In the genomic region with DNA sequence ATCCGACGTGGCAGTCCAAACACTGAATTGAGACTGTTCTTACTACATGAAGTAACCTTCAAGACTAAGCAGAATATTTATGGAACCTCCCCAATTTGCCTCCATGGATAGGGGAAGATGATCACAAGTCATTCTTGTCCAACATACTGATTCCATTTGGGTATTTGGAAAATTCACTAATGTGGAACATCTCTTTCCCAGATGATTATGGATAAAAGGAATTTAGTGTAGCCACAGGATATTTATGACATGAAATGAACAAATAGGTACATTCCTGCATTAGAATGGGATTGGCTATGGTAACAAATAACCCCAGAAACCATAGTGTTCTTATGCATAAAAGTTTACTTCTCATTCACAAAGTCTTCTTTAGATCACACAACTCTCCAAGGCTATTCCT, we compare ENCODE assay signal across 16 cellular contexts. TPM values are rescaled to one million over a fixed set of nuclear protein-coding genes. Genes with fewer than 3 reads are reported as not detected.
DNase-seq lines count a peak whose midpoint lies in the region; ATAC-seq and TF ChIP-seq lines count a peak whose summit lies in the region.
"Had no signal": no experiment of that assay in that cellular context is flagged by ENCODE, and none has a peak within 500 bp of the region (broad histone marks: within the 10 kb centered on the region; RNA-seq: fewer than 3 reads in every experiment).

No MANE protein-coding gene starts in this region.

- H3K27ac ChIP-seq in SK-N-SH (ENCODE audit: low read depth in 2 of 2, low read length in 1 of 2) (peak overlapping the region; percentile 95 to 100), IMR-90 (ENCODE audit: insufficient read depth, low read length) (no peak overlapping the region)
- H3K27ac ChIP-seq: 22Rv1, SJSA1 had no signal

- peaks cover 10% of the 10 kb centered on the region for H3K9me1 ChIP-seq in IMR-90 (ENCODE audit: insufficient read depth, low read length)

- CTCF ChIA-PET in SK-N-SH (lab: Yijun Ruan, JAX) = interaction anchor here (0.6 to 4.2 kb wide), 5 partner anchors 11 to 589 kb away, joined by 3 to 38 read pairs (median 14); no protein-coding TSS in a partner anchor
- CTCF ChIA-PET in IMR-90 (lab: Yijun Ruan, JAX) = interaction anchor here (0.8 kb wide), 1 partner anchor 43 kb away, joined by 4 read pairs; no protein-coding TSS in a partner anchor

- H2BK20ac ChIP-seq in IMR-90 (ENCODE audit: low read depth, low read length) = peak overlapping the region; percentile 92

- no peak for TF ChIP-seq POLR2A in IMR-90 (IDR thresholded peaks at IDR 0.05; ENCODE audit: low read depth, low read length)

- peak overlapping the region; percentile 70 for H2BK5ac ChIP-seq in IMR-90 (ENCODE audit: low read depth, low read length, poor library complexity, severe bottlenecking)

- peak overlapping the region; percentile 95; the same call in 1 of the 2 replicates for H2AK5ac ChIP-seq in IMR-90 (ENCODE audit: low read depth, low read length)

- H2AK9ac ChIP-seq in IMR-90 (replicated peaks; ENCODE audit: low read depth, low read length, poor library complexity) = no peak overlapping the region

- no peaks in the 10 kb centered on the region for H3K9me2 ChIP-seq in SK-N-SH

- H3K23ac ChIP-seq in IMR-90 (ENCODE audit: low read depth, low read length) = peak overlapping the region; percentile 91

- no peaks in the 10 kb centered on the region for H3K27me3 ChIP-seq in SK-N-SH (ENCODE audit: insufficient read depth)
- H3K27me3 ChIP-seq in IMR-90 (ENCODE audit: control insufficient read depth, insufficient read depth, low read length) = no peaks in the 10 kb centered on the region
- H3K27me3 ChIP-seq: SJSA1 had no signal

- dilution Hi-C loops in IMR-90 (cut with HindIII; ENCODE audit: low sequenced_read_pairs, unreplicated experiment) = no loop called here

- ATAC-seq in SK-N-SH treated with all-trans-retinoic acid at 6 μM for 48 hours (no peak), IMR-90 (ENCODE audit: low read depth) (peak; percentile 13; the same call in 1 of the 2 replicates), GM19328 (IDR thresholded peaks at IDR 0.05; ENCODE audit: unreplicated experiment) (no peak)
- ATAC-seq: Panc1 had no signal

- DNase-seq in SK-N-SH (no peak), IMR-90 (peak; percentile 49), fibroblast of peridontal ligament (ENCODE audit: extremely low read depth) (peak; percentile 76), GM19238 (ENCODE audit: insufficient read length, low spot score) (no peak), SW 1271 (lab: John Stamatoyannopoulos, UW) (no peak)
- DNase-seq in activated CD4-positive, alpha-beta T cell treated with anti-CD3 and anti-CD28 coated beads, Interleukin-2, amount 50 U/mL, for 48 hours = no peak
- DNase-seq: H9, NCI-H1092 treated with DMSO at 0.1 percent for 48 hours, NCI-H2081, NCI-H2171 treated with DMSO at 0.1 percent for 48 hours, NCI-H446 treated with DMSO at 0.1 percent for 48 hours had no signal

- TF ChIP-seq EP300 in SK-N-SH (IDR thresholded peaks at IDR 0.05; ENCODE audit: borderline replicate concordance in 1 of 2, low read depth in 1 of 2, low read length in 1 of 2) = no peak; a peak in 1 of 4 replicates

- intact Hi-C loops in IMR-90 (cut with micrococcal nuclease) = no loop called here

- H4K20me1 ChIP-seq in SK-N-SH (ENCODE audit: insufficient read depth) (no peaks in the 10 kb centered on the region), IMR-90 (ENCODE audit: insufficient read depth, low read length) (no peaks in the 10 kb centered on the region)

- peak overlapping the region; percentile 94; the same call in 2 of the 3 replicates for H2BK15ac ChIP-seq in IMR-90 (ENCODE audit: low read depth, low read length)

- H3K9ac ChIP-seq in SK-N-SH (no peak overlapping the region), IMR-90 (ENCODE audit: low read depth, low read length) (no peak overlapping the region)

- H2AFZ ChIP-seq in SK-N-SH (ENCODE audit: low read depth) (no peak overlapping the region), IMR-90 (replicated peaks; ENCODE audit: low read length, poor library complexity) (no peak overlapping the region)

- 0 out of 2 replicates have a peak overlapping the region, but pooled peaks have one; percentile 43 for H4K5ac ChIP-seq in IMR-90 (ENCODE audit: low read depth, low read length)

- H3K79me1 ChIP-seq in IMR-90 (ENCODE audit: low read depth in 1 of 2, low read length in 2 of 2) = 0 out of 4 replicates have a peak, but pooled peaks cover 0 to 4% of the 10 kb centered on the region in 2 experiments

- H4K91ac ChIP-seq in IMR-90 (ENCODE audit: insufficient read depth, low read depth, low read length) = peak overlapping the region; percentile 76; the same call in 1 of the 2 replicates

- peaks cover 42% of the 10 kb centered on the region for H3F3A ChIP-seq in SK-N-SH (replicated peaks; ENCODE audit: insufficient read depth)

- H3K14ac ChIP-seq in IMR-90 (replicated peaks; ENCODE audit: low read depth, low read length) = peak overlapping the region; percentile 93

- H3K4ac ChIP-seq in IMR-90 (ENCODE audit: low read depth, low read length) = peak overlapping the region; percentile 87; the same call in 1 of the 2 replicates

- H3K4me3 ChIP-seq in SK-N-SH (ENCODE audit: low read depth in 2 of 2, low read length in 1 of 2) (no peak overlapping the region), IMR-90 (ENCODE audit: insufficient read depth, low read depth, low read length) (no peak overlapping the region)
- H3K4me3 ChIP-seq: SJSA1 had no signal

- H3K4me1 ChIP-seq in SK-N-SH (ENCODE audit: control insufficient read depth in 1 of 2, insufficient read depth in 2 of 2, low read depth in 1 of 2, low read length in 1 of 2) = peaks cover 42 to 68% of the 10 kb centered on the region in 2 experiments
- peaks cover 13% of the 10 kb centered on the region; the same call in 1 of the 2 replicates for H3K4me1 ChIP-seq in IMR-90 (ENCODE audit: control insufficient read depth, insufficient read depth, low read length)
- H3K4me1 ChIP-seq: SJSA1 had no signal

- H3K36me3 ChIP-seq in SK-N-SH (replicated peaks in 1 of 2; ENCODE audit: control insufficient read depth in 1 of 2, insufficient read depth in 2 of 2, low read length in 1 of 2) (no peaks in the 10 kb centered on the region), IMR-90 (ENCODE audit: control insufficient read depth, insufficient read depth, low read length) (no peaks in the 10 kb centered on the region)
- H3K36me3 ChIP-seq: SJSA1 had no signal

- WGBS in SK-N-SH (ENCODE audit: low lambda C conversion rate) = 92% methylated on average over 2 of the region's 2 CpGs
- WGBS in IMR-90 (ENCODE audit: extremely low coverage in 2 of 2, insufficient read length in 1 of 2), 2 experiments = no CpG with 5 or more reads among the region's 2 CpGs

- TF ChIP-seq RAD21 in SK-N-SH (IDR thresholded peaks at IDR 0.05; ENCODE audit: low read length) = no peak
- no peak for TF ChIP-seq RAD21 in IMR-90 (IDR thresholded peaks at IDR 0.05; ENCODE audit: low read length)

- no peak for TF ChIP-seq CTCF in SK-N-SH (IDR thresholded peaks at IDR 0.05)
- TF ChIP-seq CTCF in IMR-90 (conservative IDR thresholded peaks at IDR 0.05; ENCODE audit: low read depth, low read length) = no peak

- no TSS peak for BruUV-seq in IMR-90 (replicated peaks; lab: Mats Ljungman, UMichigan)

- no peak overlapping the region; the same call in 1 of the 2 replicates for H3K56ac ChIP-seq in IMR-90 (ENCODE audit: extremely low read depth, insufficient read depth, low read length)

- peak overlapping the region; percentile 82; the same call in 1 of the 2 replicates for H3K18ac ChIP-seq in IMR-90 (ENCODE audit: low read depth, low read length)

- H3K79me2 ChIP-seq in SK-N-SH (ENCODE audit: insufficient read depth) = no peaks in the 10 kb centered on the region

- peak overlapping the region; percentile 86 for H2BK120ac ChIP-seq in IMR-90 (ENCODE audit: low read depth, low read length)

- POLR2A ChIA-PET in SK-N-SH (lab: Yijun Ruan, JAX) (interaction anchor here (1.2 kb wide), 4 partner anchors 10 to 501 kb away, joined by 3 to 15 read pairs (median 4); no protein-coding TSS in a partner anchor), IMR-90 (lab: Charles Lee; ENCODE audit: unreplicated experiment) (no interaction called here)

- H4K8ac ChIP-seq in IMR-90 (ENCODE audit: low read depth in 2 of 2, low read length in 2 of 2) = peak overlapping the region in 1 of 2 experiments; percentile 78; a peak in 2 of 4 replicates

- H3K4me2 ChIP-seq in SK-N-SH = no peak overlapping the region
- H3K4me2 ChIP-seq in IMR-90 (ENCODE audit: low read depth, low read length) = no peak overlapping the region

- in situ Hi-C loops in IMR-90 (cut with MboI; ENCODE audit: low sequenced_read_pairs) = no loop called here

- H3K9me3 ChIP-seq in SK-N-SH (no peaks in the 10 kb centered on the region), IMR-90 (ENCODE audit: control insufficient read depth, insufficient read depth, low read length) (no peaks in the 10 kb centered on the region)
- H3K9me3 ChIP-seq: SJSA1 had no signal

TF ChIP-seq in SK-N-SH, 30 proteins besides CTCF, POLR2A, EP300 and RAD21:
- no peak for TF ChIP-seq FOSL2 (IDR thresholded peaks at IDR 0.05; ENCODE audit: borderline replicate concordance, low read depth)
- TF ChIP-seq TCF12 (IDR thresholded peaks at IDR 0.05) = peak; percentile 45; the same call in 1 of the 2 replicates
TF ChIP-seq in SK-N-SH: peak in this region for 1.

TF ChIP-seq in SK-N-SH treated with all-trans-retinoic acid at 6 μM for 48 hours, 23 proteins besides CTCF, POLR2A, EP300 and RAD21 (continues in another document):
- TF ChIP-seq CSDC2 (CRISPR knock-in tag; IDR thresholded peaks at IDR 0.05) = no peak
- no peak for TF ChIP-seq ZFP3 (CRISPR knock-in tag; IDR thresholded peaks at IDR 0.05)

TF ChIP-seq in IMR-90, 13 proteins besides CTCF, POLR2A, EP300 and RAD21 (continues in another document):
- TF ChIP-seq MAZ (IDR thresholded peaks at IDR 0.05; ENCODE audit: borderline replicate concordance, low read depth, low read length) = no peak
- no peak for TF ChIP-seq USF2 (IDR thresholded peaks at IDR 0.05; ENCODE audit: low read depth, low read length)
- no peak for TF ChIP-seq BHLHE40 (IDR thresholded peaks at IDR 0.05; ENCODE audit: low read depth, low read length)
- TF ChIP-seq RFX5 (IDR thresholded peaks at IDR 0.05; ENCODE audit: low read depth, low read length) = no peak
- no peak for TF ChIP-seq RCOR1 (IDR thresholded peaks at IDR 0.05; ENCODE audit: insufficient replicate concordance, low read length)

RNA-seq across cellular contexts. Expression of gene SGIP1, which starts 40.2 kb away (rescaled TPM):
- polyA plus RNA-seq in SK-N-SH (2012; rRNA removed) (15.5 and 22.1 TPM in 2 replicates), IMR-90 (2012; rRNA removed) (40.7 and 42.7 TPM in 2 replicates)
- 12.4 and 15.1 TPM in 2 replicates for polyA plus RNA-seq in SK-N-SH (2012; cell fraction: cytosol; rRNA removed)
- polyA plus RNA-seq in SK-N-SH (2012; cell fraction: nucleus; rRNA removed) = 35.3 and 68.0 TPM in 2 replicates
- total RNA-seq in IMR-90 (2012; rRNA removed) = 27.1 and 43.6 TPM in 2 replicates
- 8.9 and 10.9 TPM in 2 replicates for polyA plus RNA-seq in IMR-90 (2012; cell fraction: cytosol; rRNA removed)
- polyA plus RNA-seq in IMR-90 (2012; cell fraction: nucleus; rRNA removed; ENCODE audit: low replicate concordance) = 69.0 and 361 TPM in 2 replicates

Comparison
In these comparisons a context has a peak if more than half of its experiments do, and no peak if none do; other contexts are left out.
1. DNase-seq: peak in IMR-90 (single experiment) and fibroblast of peridontal ligament (single experiment); none in SK-N-SH (single experiment), activated CD4-positive, alpha-beta T cell treated with anti-CD3 and anti-CD28 coated beads, Interleukin-2, amount 50 U/mL, for 48 hours (0 of 2), GM19238 (single experiment) and SW 1271 (0 of 2).